In the genomic region with DNA sequence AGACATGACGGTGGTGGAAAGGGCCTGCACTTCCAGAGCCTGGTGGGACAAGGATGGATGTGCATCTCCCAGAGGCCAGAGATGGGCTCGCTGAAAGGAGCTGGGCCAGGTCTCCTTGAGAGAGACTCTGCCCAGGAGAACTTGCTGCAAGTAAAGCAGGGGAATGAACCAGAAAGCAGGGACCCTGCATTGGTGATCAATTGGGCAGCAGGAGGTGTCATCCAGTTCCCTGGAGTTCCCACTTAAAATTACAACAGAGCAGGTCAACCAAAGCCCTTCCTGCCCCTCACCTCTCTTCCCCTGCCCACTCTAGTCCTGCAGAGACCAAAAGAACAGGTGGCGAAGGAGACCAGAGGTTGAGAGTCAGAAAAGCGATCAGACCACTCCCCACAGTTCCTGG, we compare ENCODE assay signal across 19 cellular contexts.
DNase-seq lines count a peak whose midpoint lies in the region; ATAC-seq, FAIRE-seq and TF ChIP-seq lines count a peak whose summit lies in the region.
"Had no signal": no experiment of that assay in that cellular context is flagged by ENCODE, and none has a peak within 500 bp of the region (broad histone marks: within the 10 kb centered on the region; RNA-seq: fewer than 3 reads in every experiment).

No MANE protein-coding gene starts in this region.

- TF ChIP-seq EP300 in stomach (IDR thresholded peaks at IDR 0.05): no peak

- POLR2A ChIA-PET in activated CD8-positive, alpha-beta T cell treated with anti-CD3 and anti-CD28 coated beads, Interleukin-2, amount 10 ng/mL, durations not matched to agents 7 days and 5 days (lab: Charles Lee): interaction anchor here (0.7 to 5.7 kb wide), 7 partner anchors 16 to 227 kb away, joined by 3 to 83 read pairs (median 4); a partner anchor contains a TSS

- H3K27me3 Mint-ChIP-seq in activated T-cell treated with anti-CD3 and anti-CD28 coated beads, Interleukin-2, amount 50 U/mL, for 72 hours (ENCODE audit: low read depth): no peaks in the 10 kb centered on the region
- H3K27me3 Mint-ChIP-seq in activated CD8-positive, alpha-beta T cell treated with anti-CD3 and anti-CD28 coated beads, Interleukin-2, amount 10 ng/mL, durations not matched to agents 7 days and 5 days (ENCODE audit: low read depth): no peaks in the 10 kb centered on the region
- no peaks in the 10 kb centered on the region for H3K27me3 Mint-ChIP-seq in Calu3 (ENCODE audit: unreplicated experiment)

- intact Hi-C loops in stomach (cut with DNase I; ENCODE audit: low total_unique reads): no loop called here
- intact Hi-C loops in Calu3 (cut with micrococcal nuclease; ENCODE audit: unreplicated experiment): no loop called here

- H3K4me3 ChIP-seq in keratinocyte (ENCODE audit: control insufficient read depth in 2 of 3, extremely low read depth in 1 of 3, insufficient read depth in 2 of 3, low read depth in 1 of 3, low read length in 3 of 3): no peak overlapping the region
- no peak overlapping the region for H3K4me3 ChIP-seq in stomach
- H3K4me3 ChIP-seq: dorsolateral prefrontal cortex, heart right ventricle, MG63, tibial artery had no signal

- peak overlapping the region; percentile 85 for H2AFZ ChIP-seq in keratinocyte (ENCODE audit: control insufficient read depth, low read length)

- H3K4me2 ChIP-seq in keratinocyte (ENCODE audit: control insufficient read depth, extremely low read depth, insufficient read depth, low read depth, low read length): no peak overlapping the region
- H3K4me2 ChIP-seq: SK-N-SH had no signal

- no peaks in the 10 kb centered on the region for H3K79me2 ChIP-seq in keratinocyte (ENCODE audit: control insufficient read depth, insufficient read depth, low read length)

- H3K9ac ChIP-seq in keratinocyte (ENCODE audit: control insufficient read depth, extremely low read depth, insufficient read depth, low read length): no peak overlapping the region
- H3K9ac ChIP-seq: SK-N-SH had no signal

- H3K27me3 ChIP-seq in keratinocyte (ENCODE audit: control insufficient read depth, extremely low read depth, insufficient read depth, low read length): no peaks in the 10 kb centered on the region
- H3K27me3 ChIP-seq in stomach: no peaks in the 10 kb centered on the region
- H3K27me3 ChIP-seq: dorsolateral prefrontal cortex, heart right ventricle, MG63, tibial artery had no signal

- peak overlapping the region; percentile 42 to 43 for H3K4me3 Mint-ChIP-seq in activated T-cell treated with anti-CD3 and anti-CD28 coated beads, Interleukin-2, amount 50 U/mL, for 72 hours
- H3K4me3 Mint-ChIP-seq in activated CD8-positive, alpha-beta T cell treated with anti-CD3 and anti-CD28 coated beads, Interleukin-2, amount 10 ng/mL, durations not matched to agents 7 days and 5 days: peak overlapping the region; percentile 23
- H3K4me3 Mint-ChIP-seq in Calu3 (ENCODE audit: low read depth, unreplicated experiment): no peak overlapping the region

- H3K9me3 ChIP-seq in keratinocyte (ENCODE audit: control insufficient read depth, low read depth, low read length) (no peaks in the 10 kb centered on the region), stomach (no peaks in the 10 kb centered on the region)
- H3K9me3 ChIP-seq: heart right ventricle, SK-N-SH, tibial artery had no signal

- no peak for DNase-seq in activated T-cell treated with anti-CD3 and anti-CD28 coated beads, Interleukin-2, amount 50 U/mL, for 72 hours
- DNase-seq in activated T-cell treated with anti-CD3 and anti-CD28 coated beads, Interleukin-2, amount 50 U/mL, for 1 hour: no peak
- DNase-seq in activated CD8-positive, alpha-beta T cell treated with anti-CD3 and anti-CD28 coated beads, Interleukin-2, amount 10 ng/mL, durations not matched to agents 7 days and 5 days: no peak
- DNase-seq in keratinocyte (ENCODE audit: low read depth, low spot score) (no peak), stomach (no peak), Calu3 (no peak), NOMO-1 (lab: John Stamatoyannopoulos, UW; ENCODE audit: unreplicated experiment in 2 of 2) (no peak), DMS79 (lab: John Stamatoyannopoulos, UW) (no peak)
- DNase-seq: activated T-cell treated with anti-CD3 and anti-CD28 coated beads for 4 hours, kidney, MG63, NCI-H187 treated with DMSO at 0.1 percent for 48 hours, SK-N-SH, WERI-Rb-1 had no signal

- no peak overlapping the region for H3K27ac ChIP-seq in keratinocyte (ENCODE audit: control insufficient read depth, insufficient read depth, low read length)
- peak overlapping the region in 3 of 5 donors; percentile 1 to 71 (median 62) for H3K27ac ChIP-seq in stomach
- H3K27ac ChIP-seq: tibial artery, WERI-Rb-1 had no signal

- peaks cover 3% of the 10 kb centered on the region for H3K4me1 ChIP-seq in keratinocyte (ENCODE audit: control insufficient read depth, extremely low read depth, insufficient read depth, low read length)
- peaks cover 0 to 11% (median 3%) of the 10 kb centered on the region in 4 donors for H3K4me1 ChIP-seq in stomach
- H3K4me1 ChIP-seq: tibial artery had no signal

- H3K4me1 Mint-ChIP-seq in activated T-cell treated with anti-CD3 and anti-CD28 coated beads, Interleukin-2, amount 50 U/mL, for 72 hours (ENCODE audit: low read depth): peaks cover 35% of the 10 kb centered on the region
- peaks cover 43% of the 10 kb centered on the region for H3K4me1 Mint-ChIP-seq in activated CD8-positive, alpha-beta T cell treated with anti-CD3 and anti-CD28 coated beads, Interleukin-2, amount 10 ng/mL, durations not matched to agents 7 days and 5 days (ENCODE audit: low read depth)
- H3K4me1 Mint-ChIP-seq in Calu3 (ENCODE audit: low read depth, unreplicated experiment): no peaks in the 10 kb centered on the region

- dilution Hi-C loops in keratinocyte (cut with MboI; ENCODE audit: extremely low pct_ligation_motif_present, low sequenced_read_pairs): no loop called here

- no peak for TF ChIP-seq CTCF in keratinocyte (optimal IDR thresholded peaks at IDR 0.05 in 1 of 3, IDR thresholded peaks at IDR 0.05 in 1 of 3, conservative IDR thresholded peaks at IDR 0.05 in 1 of 3; ENCODE audit: extremely low read depth in 1 of 3, insufficient read depth in 2 of 3, low read length in 3 of 3)
- TF ChIP-seq CTCF in stomach (IDR thresholded peaks at IDR 0.05): no peak
- TF ChIP-seq CTCF in Calu3 (IDR thresholded peaks at IDR 0.05; ENCODE audit: unreplicated experiment): no peak

- BruUV-seq in Calu3 (replicated peaks; lab: Mats Ljungman, UMichigan): no TSS peak

- no peaks in the 10 kb centered on the region for H3K9me1 ChIP-seq in keratinocyte (ENCODE audit: control insufficient read depth, extremely low read depth, insufficient read depth, low read length)

- peaks cover 0 to 4% of the 10 kb centered on the region in 2 donors for H3K9me3 Mint-ChIP-seq in activated T-cell treated with anti-CD3 and anti-CD28 coated beads, Interleukin-2, amount 50 U/mL, for 72 hours
- peaks cover 8% of the 10 kb centered on the region for H3K9me3 Mint-ChIP-seq in activated CD8-positive, alpha-beta T cell treated with anti-CD3 and anti-CD28 coated beads, Interleukin-2, amount 10 ng/mL, durations not matched to agents 7 days and 5 days (ENCODE audit: insufficient read depth)
- H3K9me3 Mint-ChIP-seq in Calu3 (ENCODE audit: low read depth, unreplicated experiment): no peaks in the 10 kb centered on the region

- no peaks in the 10 kb centered on the region for H4K20me1 ChIP-seq in keratinocyte (ENCODE audit: control insufficient read depth, extremely low read depth, insufficient read depth, low read length)

- TF ChIP-seq POLR2A in stomach (IDR thresholded peaks at IDR 0.05): no peak

- CTCF ChIA-PET in activated CD8-positive, alpha-beta T cell treated with anti-CD3 and anti-CD28 coated beads, Interleukin-2, amount 10 ng/mL, durations not matched to agents 7 days and 5 days (lab: Charles Lee): interaction anchor here (2.0 to 5.4 kb wide), 4 partner anchors 14 to 71 kb away, joined by 5 to 29 read pairs (median 24); a partner anchor contains a TSS
- CTCF ChIA-PET in Calu3 (lab: Charles Lee): interaction anchor here (0.6 kb wide), 1 partner anchor 167 kb away, joined by 5 read pairs; no protein-coding TSS in a partner anchor

- H3K36me3 ChIP-seq in keratinocyte (ENCODE audit: control insufficient read depth in 2 of 2, extremely low read depth in 1 of 2, insufficient read depth in 2 of 2, low read length in 2 of 2) (no peaks in the 10 kb centered on the region), stomach (no peaks in the 10 kb centered on the region)
- H3K36me3 ChIP-seq: heart right ventricle, MG63, tibial artery, WERI-Rb-1 had no signal

- H3K36me3 Mint-ChIP-seq in activated T-cell treated with anti-CD3 and anti-CD28 coated beads, Interleukin-2, amount 50 U/mL, for 72 hours (ENCODE audit: insufficient read depth in 2 of 2): no peaks in the 10 kb centered on the region
- H3K36me3 Mint-ChIP-seq in activated CD8-positive, alpha-beta T cell treated with anti-CD3 and anti-CD28 coated beads, Interleukin-2, amount 10 ng/mL, durations not matched to agents 7 days and 5 days (ENCODE audit: low read depth): peaks cover 11% of the 10 kb centered on the region
- no peaks in the 10 kb centered on the region for H3K36me3 Mint-ChIP-seq in Calu3 (ENCODE audit: insufficient read depth, unreplicated experiment)

- ATAC-seq in activated T-cell treated with anti-CD3 and anti-CD28 coated beads, Interleukin-2, amount 50 U/mL, for 72 hours (replicated peaks in 1 of 2): no peak
- ATAC-seq in activated CD8-positive, alpha-beta T cell treated with anti-CD3 and anti-CD28 coated beads, Interleukin-2, amount 10 ng/mL, durations not matched to agents 7 days and 5 days: no peak
- ATAC-seq: PC-3 had no signal

- WGBS in stomach, 5 donors: 88 to 96% (median 92%) methylated on average over 4 of the region's 4 CpGs

- no peak for FAIRE-seq in keratinocyte (lab: Jason Lieb, UNC)
- FAIRE-seq: HTR-8/SVneo, kidney had no signal

- peak overlapping the region; percentile 95 for H3K27ac Mint-ChIP-seq in activated T-cell treated with anti-CD3 and anti-CD28 coated beads, Interleukin-2, amount 50 U/mL, for 72 hours
- peak overlapping the region; percentile 97 for H3K27ac Mint-ChIP-seq in activated CD8-positive, alpha-beta T cell treated with anti-CD3 and anti-CD28 coated beads, Interleukin-2, amount 10 ng/mL, durations not matched to agents 7 days and 5 days
- no peak overlapping the region for H3K27ac Mint-ChIP-seq in Calu3 (ENCODE audit: unreplicated experiment)
